In genomic region chr5:308672-309271, GRCh38 we compare ENCODE assay signal across 11 cellular contexts. TPM values are rescaled to one million over a fixed set of nuclear protein-coding genes. Genes with fewer than 3 reads are reported as not detected.
DNase-seq lines count a peak whose midpoint lies in the region; ATAC-seq and TF ChIP-seq lines count a peak whose summit lies in the region.
"Had no signal": no experiment of that assay in that cellular context is flagged by ENCODE, and none has a peak within 500 bp of the region (broad histone marks: within the 10 kb centered on the region; RNA-seq: fewer than 3 reads in every experiment).

No MANE protein-coding gene starts in this region.

- in situ Hi-C loops in GM13977 (cut with MboI; ENCODE audit: low pct_unique_long_range_greater_than_20kb, low sequenced_read_pairs, unreplicated experiment): no loop called here

- POLR2A ChIA-PET in AG04450 (lab: Yijun Ruan, JAX): interaction anchor here (0.8 kb wide), 1 partner anchor 12 kb away, joined by 3 read pairs; the partner anchor contains the start of gene AHRR

- ATAC-seq in activated T-cell treated with anti-CD3 and anti-CD28 coated beads, Interleukin-2, amount 50 U/mL, for 72 hours (replicated peaks in 1 of 2): no peak

- no peak overlapping the region for H3K27ac Mint-ChIP-seq in activated naive CD4-positive, alpha-beta T cell treated with anti-CD3 and anti-CD28 coated beads, Interleukin-2, amount 10 ng/mL, durations not matched to agents 7 days and 5 days
- H3K27ac Mint-ChIP-seq in activated T-cell treated with anti-CD3 and anti-CD28 coated beads, Interleukin-2, amount 50 U/mL, for 72 hours: no peak overlapping the region

- no peaks in the 10 kb centered on the region for H3K9me3 Mint-ChIP-seq in activated naive CD4-positive, alpha-beta T cell treated with anti-CD3 and anti-CD28 coated beads, Interleukin-2, amount 10 ng/mL, durations not matched to agents 7 days and 5 days
- H3K9me3 Mint-ChIP-seq in activated T-cell treated with anti-CD3 and anti-CD28 coated beads, Interleukin-2, amount 50 U/mL, for 72 hours: no peaks in the 10 kb centered on the region
- H3K9me3 Mint-ChIP-seq: brain had no signal

- H3K4me3 ChIP-seq in AG04450 (ENCODE audit: low read depth, low read length) (no peak overlapping the region), WI38 (ENCODE audit: low read depth, low read length) (no peak overlapping the region), kidney epithelial cell (ENCODE audit: low read depth, low read length) (no peak overlapping the region), prostate gland (no peak overlapping the region)

- H3K4me3 Mint-ChIP-seq in activated naive CD4-positive, alpha-beta T cell treated with anti-CD3 and anti-CD28 coated beads, Interleukin-2, amount 10 ng/mL, durations not matched to agents 7 days and 5 days: no peak overlapping the region
- H3K4me3 Mint-ChIP-seq in activated T-cell treated with anti-CD3 and anti-CD28 coated beads, Interleukin-2, amount 50 U/mL, for 72 hours: no peak overlapping the region
- H3K4me3 Mint-ChIP-seq: brain had no signal

- H3K9me3 ChIP-seq in AG04450 (ENCODE audit: control insufficient read depth, insufficient read depth, low read length) (no peaks in the 10 kb centered on the region), prostate gland (no peaks in the 10 kb centered on the region)

- H3K36me3 Mint-ChIP-seq in activated naive CD4-positive, alpha-beta T cell treated with anti-CD3 and anti-CD28 coated beads, Interleukin-2, amount 10 ng/mL, durations not matched to agents 7 days and 5 days: peaks cover 16% of the 10 kb centered on the region
- peaks cover 1 to 3% of the 10 kb centered on the region in 2 donors for H3K36me3 Mint-ChIP-seq in activated T-cell treated with anti-CD3 and anti-CD28 coated beads, Interleukin-2, amount 50 U/mL, for 72 hours (ENCODE audit: insufficient read depth in 2 of 2)

- H3K36me3 ChIP-seq in kidney epithelial cell (ENCODE audit: control insufficient read depth, insufficient read depth, low read length) (peaks cover 4% of the 10 kb centered on the region), prostate gland (no peaks in the 10 kb centered on the region)

- no peaks in the 10 kb centered on the region for H3K27me3 Mint-ChIP-seq in activated naive CD4-positive, alpha-beta T cell treated with anti-CD3 and anti-CD28 coated beads, Interleukin-2, amount 10 ng/mL, durations not matched to agents 7 days and 5 days
- H3K27me3 Mint-ChIP-seq in activated T-cell treated with anti-CD3 and anti-CD28 coated beads, Interleukin-2, amount 50 U/mL, for 72 hours (ENCODE audit: low read depth): no peaks in the 10 kb centered on the region
- H3K27me3 Mint-ChIP-seq: brain had no signal

- no peak for DNase-seq in AG04450 (ENCODE audit: low read depth, low spot score)
- DNase-seq in GM13977 (ENCODE audit: low spot score): peak; percentile 17
- DNase-seq in kidney epithelial cell (ENCODE audit: low read depth): peak; percentile 50
- no peak for DNase-seq in prostate gland (ENCODE audit: low spot score)
- no peak for DNase-seq in activated naive CD4-positive, alpha-beta T cell treated with anti-CD3 and anti-CD28 coated beads, Interleukin-2, amount 10 ng/mL, durations not matched to agents 7 days and 5 days
- no peak for DNase-seq in activated T-cell treated with anti-CD3 and anti-CD28 coated beads, Interleukin-2, amount 50 U/mL, for 72 hours
- DNase-seq in stimulated activated CD4-positive, alpha-beta T cell treated with anti-CD3 and anti-CD28 coated beads, Interleukin-12 subunit alpha, Interleukin-12 subunit beta, amount 100 ng/mL, for 4 hours: no peak
- DNase-seq: activated CD4-positive, alpha-beta T cell treated with anti-CD3 and anti-CD28 coated beads for 48 hours; nucleus accumbens had no signal

- H3K4me1 ChIP-seq in prostate gland (replicated peaks): no peaks in the 10 kb centered on the region

- 65% methylated on average over 18 of the region's 18 CpGs for WGBS in prostate gland

- TF ChIP-seq POLR2A in prostate gland (IDR thresholded peaks at IDR 0.05): no peak

- H3K27ac ChIP-seq in AG04450 (ENCODE audit: low read depth, low read length): peak overlapping the region; percentile 31
- no peak overlapping the region for H3K27ac ChIP-seq in prostate gland

- intact Hi-C loops in prostate gland (cut with DNase I): no loop called here

- no peaks in the 10 kb centered on the region for H3K4me1 Mint-ChIP-seq in activated naive CD4-positive, alpha-beta T cell treated with anti-CD3 and anti-CD28 coated beads, Interleukin-2, amount 10 ng/mL, durations not matched to agents 7 days and 5 days
- H3K4me1 Mint-ChIP-seq in activated T-cell treated with anti-CD3 and anti-CD28 coated beads, Interleukin-2, amount 50 U/mL, for 72 hours (ENCODE audit: low read depth): no peaks in the 10 kb centered on the region
- H3K4me1 Mint-ChIP-seq: brain had no signal

- TF ChIP-seq CTCF in AG04450 (IDR thresholded peaks at IDR 0.05; ENCODE audit: low read depth, low read length) (peak; percentile 67), GM13977 (IDR thresholded peaks at IDR 0.05; ENCODE audit: extremely low read depth, insufficient read depth, missing control alignments) (no peak), WI38 (IDR thresholded peaks at IDR 0.05; ENCODE audit: low read depth, low read length) (peak; percentile 52), kidney epithelial cell (IDR thresholded peaks at IDR 0.05; ENCODE audit: insufficient read depth, low read length, poor library complexity, severe bottlenecking) (no peak), prostate gland (IDR thresholded peaks at IDR 0.05) (peak in 1 of 4 experiments; percentile 18)

- no peaks in the 10 kb centered on the region for H3K27me3 ChIP-seq in AG04450 (ENCODE audit: control insufficient read depth, insufficient read depth, low read length)
- H3K27me3 ChIP-seq in kidney epithelial cell (ENCODE audit: control insufficient read depth, insufficient read depth, low read length): no peaks in the 10 kb centered on the region
- H3K27me3 ChIP-seq in prostate gland (replicated peaks; ENCODE audit: insufficient read depth): no peaks in the 10 kb centered on the region

- CTCF ChIA-PET in AG04450 (lab: Charles Lee): interaction anchor here (0.9 to 1.9 kb wide), 3 partner anchors 8 to 120 kb away, joined by 3 to 7 read pairs (median 3); no protein-coding TSS in a partner anchor
- CTCF ChIA-PET in activated naive CD4-positive, alpha-beta T cell treated with anti-CD3 and anti-CD28 coated beads, Interleukin-2, amount 10 ng/mL, durations not matched to agents 7 days and 5 days (lab: Charles Lee): interaction anchor here (1.6 kb wide), 1 partner anchor 138 kb away, joined by 3 read pairs; no protein-coding TSS in a partner anchor

RNA-seq across cellular contexts. Expression of gene AHRR, which starts 12.7 kb away (rescaled TPM):
- polyA plus RNA-seq in AG04450 (2011; rRNA removed): 22.3 and 24.6 TPM in 2 replicates
- polyA minus RNA-seq in AG04450 (2011; rRNA and poly(A)+ RNA removed): 24.0 and 25.8 TPM in 2 replicates
- total RNA-seq in kidney epithelial cell: 2.6 and 4.9 TPM in 2 replicates
- 10 to 100 TPM in 1 of 2 donors, 1 to 10 TPM in 1; 1.9 to 17.7 TPM for total RNA-seq in prostate gland
- 10 to 100 TPM; 56.0 to 82.2 TPM for total RNA-seq in activated T-cell treated with anti-CD3 and anti-CD28 coated beads, Interleukin-2, amount 50 U/mL, for 72 hours

RNA-seq across cellular contexts. Expression of gene PDCD6, which starts 37.3 kb away (rescaled TPM):
- 181 and 191 TPM in 2 replicates for polyA plus RNA-seq in AG04450 (2011; rRNA removed)
- 96.9 and 101 TPM in 2 replicates for polyA minus RNA-seq in AG04450 (2011; rRNA and poly(A)+ RNA removed)
- 92.2 and 122 TPM in 2 replicates for total RNA-seq in kidney epithelial cell
- 100 to 1,000 TPM; 118 to 131 TPM for total RNA-seq in prostate gland
- 10 to 100 TPM; 71.0 to 72.3 TPM for total RNA-seq in activated T-cell treated with anti-CD3 and anti-CD28 coated beads, Interleukin-2, amount 50 U/mL, for 72 hours

Comparison
In these comparisons a context has a peak if more than half of its experiments do, and no peak if none do; other contexts are left out.
1. DNase-seq: peak in GM13977 (single experiment) and kidney epithelial cell (single experiment); none in AG04450 (single experiment), prostate gland (single experiment), activated naive CD4-positive, alpha-beta T cell treated with anti-CD3 and anti-CD28 coated beads, Interleukin-2, amount 10 ng/mL, durations not matched to agents 7 days and 5 days (single experiment), activated T-cell treated with anti-CD3 and anti-CD28 coated beads, Interleukin-2, amount 50 U/mL, for 72 hours (0 of 2) and stimulated activated CD4-positive, alpha-beta T cell treated with anti-CD3 and anti-CD28 coated beads, Interleukin-12 subunit alpha, Interleukin-12 subunit beta, amount 100 ng/mL, for 4 hours (single experiment).
2. CTCF ChIP-seq: peak in AG04450 (single experiment) and WI38 (single experiment); none in GM13977 (single experiment) and kidney epithelial cell (single experiment).